Comparison of ENCODE assay signal across 17 cellular contexts in genomic region chr1:201774224-201774982, GRCh38. TPM values are rescaled to one million over a fixed set of nuclear protein-coding genes. Genes with fewer than 3 reads are reported as not detected.
DNase-seq lines count a peak whose midpoint lies in the region; ATAC-seq and TF ChIP-seq lines count a peak whose summit lies in the region.
"Had no signal": no experiment of that assay in that cellular context is flagged by ENCODE, and none has a peak within 500 bp of the region (broad histone marks: within the 10 kb centered on the region; RNA-seq: fewer than 3 reads in every experiment).

No MANE protein-coding gene starts in this region.

- peak; percentile 39 for ATAC-seq in esophagus mucosa
- no peak for ATAC-seq in HG02840 (IDR thresholded peaks at IDR 0.05; ENCODE audit: low FRiP score, unreplicated experiment)
- no peak for ATAC-seq in GM21447 (IDR thresholded peaks at IDR 0.05; ENCODE audit: unreplicated experiment)
- ATAC-seq: activated CD8-positive, alpha-beta T cell treated with anti-CD3 and anti-CD28 coated beads, Interleukin-2, amount 10 ng/mL, durations not matched to agents 7 days and 5 days; GM12878 had no signal

- H3K36me3 Mint-ChIP-seq in nephron (ENCODE audit: low read depth), result peaks cover 49% of the 10 kb centered on the region
- no peaks in the 10 kb centered on the region for H3K36me3 Mint-ChIP-seq in activated naive CD4-positive, alpha-beta T cell treated with anti-CD3 and anti-CD28 coated beads, Interleukin-2, amount 10 ng/mL, durations not matched to agents 7 days and 5 days
- peaks cover 3% of the 10 kb centered on the region for H3K36me3 Mint-ChIP-seq in activated naive CD4-positive, alpha-beta T cell treated with anti-CD3 and anti-CD28 coated beads for 36 hours (ENCODE audit: low read depth)

- no peaks in the 10 kb centered on the region for H3K27me3 ChIP-seq in SJSA1 (replicated peaks)
- H3K27me3 ChIP-seq: BLaER1, esophagus muscularis mucosa had no signal

- H3K27ac Mint-ChIP-seq in nephron, result peak overlapping the region; percentile 10 to 42 (median 31)
- H3K27ac Mint-ChIP-seq in activated naive CD4-positive, alpha-beta T cell treated with anti-CD3 and anti-CD28 coated beads, Interleukin-2, amount 10 ng/mL, durations not matched to agents 7 days and 5 days, result no peak overlapping the region
- H3K27ac Mint-ChIP-seq in activated naive CD4-positive, alpha-beta T cell treated with anti-CD3 and anti-CD28 coated beads for 36 hours, result no peak overlapping the region
- H3K27ac Mint-ChIP-seq: activated CD8-positive, alpha-beta T cell treated with anti-CD3 and anti-CD28 coated beads, Interleukin-2, amount 10 ng/mL, durations not matched to agents 7 days and 5 days had no signal

- peaks cover 23% of the 10 kb centered on the region for H3K9me3 Mint-ChIP-seq in nephron
- H3K9me3 Mint-ChIP-seq in activated naive CD4-positive, alpha-beta T cell treated with anti-CD3 and anti-CD28 coated beads, Interleukin-2, amount 10 ng/mL, durations not matched to agents 7 days and 5 days, result peaks cover 2% of the 10 kb centered on the region
- H3K9me3 Mint-ChIP-seq in activated naive CD4-positive, alpha-beta T cell treated with anti-CD3 and anti-CD28 coated beads for 36 hours, result peaks cover 7% of the 10 kb centered on the region
- H3K9me3 Mint-ChIP-seq: central memory CD8-positive, alpha-beta T cell had no signal

- CTCF ChIA-PET in activated naive CD4-positive, alpha-beta T cell treated with anti-CD3 and anti-CD28 coated beads, Interleukin-2, amount 10 ng/mL, durations not matched to agents 7 days and 5 days (lab: Charles Lee), result interaction anchor here (1.7 kb wide), 1 partner anchor 19 kb away, joined by 6 read pairs; no protein-coding TSS in a partner anchor
- CTCF ChIA-PET in activated naive CD4-positive, alpha-beta T cell treated with anti-CD3 and anti-CD28 coated beads for 36 hours (lab: Charles Lee), result interaction anchor here (0.6 to 1.6 kb wide), 5 partner anchors 14 to 328 kb away, joined by 3 to 4 read pairs (median 3); no protein-coding TSS in a partner anchor

- peaks cover 25% of the 10 kb centered on the region for H3K4me1 ChIP-seq in SJSA1 (replicated peaks)

- intact Hi-C loops in activated naive CD4-positive, alpha-beta T cell treated with anti-CD3 and anti-CD28 coated beads for 36 hours (cut with micrococcal nuclease), result no loop called here

- no peaks in the 10 kb centered on the region for H3K9me3 ChIP-seq in SJSA1 (replicated peaks)

- H3K27ac ChIP-seq in SJSA1, result peak overlapping the region; percentile 55
- H3K27ac ChIP-seq: BLaER1, esophagus muscularis mucosa, VCaP had no signal

- H3K4me3 ChIP-seq in SJSA1, result no peak overlapping the region
- H3K4me3 ChIP-seq: BLaER1, esophagus muscularis mucosa, GM12878 had no signal

- H3K36me3 ChIP-seq in SJSA1, result no peaks in the 10 kb centered on the region
- H3K36me3 ChIP-seq: esophagus muscularis mucosa had no signal

- no peaks in the 10 kb centered on the region for H3K27me3 Mint-ChIP-seq in nephron (ENCODE audit: low read depth)
- peaks cover 3% of the 10 kb centered on the region for H3K27me3 Mint-ChIP-seq in activated naive CD4-positive, alpha-beta T cell treated with anti-CD3 and anti-CD28 coated beads, Interleukin-2, amount 10 ng/mL, durations not matched to agents 7 days and 5 days
- H3K27me3 Mint-ChIP-seq in activated naive CD4-positive, alpha-beta T cell treated with anti-CD3 and anti-CD28 coated beads for 36 hours (ENCODE audit: low read depth), result no peaks in the 10 kb centered on the region

- H3K4me1 Mint-ChIP-seq in nephron, result peaks cover 42% of the 10 kb centered on the region
- H3K4me1 Mint-ChIP-seq in activated naive CD4-positive, alpha-beta T cell treated with anti-CD3 and anti-CD28 coated beads, Interleukin-2, amount 10 ng/mL, durations not matched to agents 7 days and 5 days, result no peaks in the 10 kb centered on the region
- H3K4me1 Mint-ChIP-seq in activated naive CD4-positive, alpha-beta T cell treated with anti-CD3 and anti-CD28 coated beads for 36 hours (ENCODE audit: low read depth), result no peaks in the 10 kb centered on the region
- H3K4me1 Mint-ChIP-seq: central memory CD8-positive, alpha-beta T cell had no signal

- TF ChIP-seq CTCF in nephron (IDR thresholded peaks at IDR 0.05; ENCODE audit: unreplicated experiment in 3 of 3), result no peak

- no peak overlapping the region for H3K4me3 Mint-ChIP-seq in nephron
- H3K4me3 Mint-ChIP-seq in activated naive CD4-positive, alpha-beta T cell treated with anti-CD3 and anti-CD28 coated beads, Interleukin-2, amount 10 ng/mL, durations not matched to agents 7 days and 5 days, result no peak overlapping the region
- no peak overlapping the region for H3K4me3 Mint-ChIP-seq in activated naive CD4-positive, alpha-beta T cell treated with anti-CD3 and anti-CD28 coated beads for 36 hours
- H3K4me3 Mint-ChIP-seq: activated CD8-positive, alpha-beta T cell treated with anti-CD3 and anti-CD28 coated beads, Interleukin-2, amount 10 ng/mL, durations not matched to agents 7 days and 5 days; central memory CD8-positive, alpha-beta T cell had no signal

- peak; percentile 90 for DNase-seq in EH (ENCODE audit: low read depth)
- peak in 1 of 2 experiments; percentile 60 for DNase-seq in SJSA1 (ENCODE audit: low read depth in 1 of 2, low spot score in 2 of 2)
- DNase-seq in activated naive CD4-positive, alpha-beta T cell treated with anti-CD3 and anti-CD28 coated beads, Interleukin-2, amount 10 ng/mL, durations not matched to agents 7 days and 5 days, result no peak
- no peak for DNase-seq in activated naive CD4-positive, alpha-beta T cell treated with anti-CD3 and anti-CD28 coated beads for 36 hours
- DNase-seq: activated CD8-positive, alpha-beta T cell treated with anti-CD3 and anti-CD28 coated beads, Interleukin-2, amount 10 ng/mL, durations not matched to agents 7 days and 5 days; activated effector memory CD4-positive, alpha-beta T cell treated with Interleukin-2 at 50 U/mL for 16 hours; DMS79 treated with DMSO at 0.1 percent for 48 hours; posterior cingulate gyrus had no signal

RNA-seq across cellular contexts. Expression of gene IPO9, which starts 54.6 kb away (rescaled TPM):
- 19.5 and 25.9 TPM in 2 replicates for total RNA-seq in SJSA1 (2014; rRNA removed; shearing (Covaris generic))
- 26.9 TPM for total RNA-seq in esophagus mucosa
- 10 to 100 TPM; 63.9 to 65.7 TPM for total RNA-seq in activated naive CD4-positive, alpha-beta T cell treated with anti-CD3 and anti-CD28 coated beads for 36 hours

Comparison
In these comparisons a context has a peak if more than half of its experiments do, and no peak if none do; other contexts are left out.
1. H3K27ac Mint-ChIP-seq: peak in nephron (3 of 3); none in activated naive CD4-positive, alpha-beta T cell treated with anti-CD3 and anti-CD28 coated beads, Interleukin-2, amount 10 ng/mL, durations not matched to agents 7 days and 5 days (single experiment) and activated naive CD4-positive, alpha-beta T cell treated with anti-CD3 and anti-CD28 coated beads for 36 hours (single experiment).